ENCODE assay signal across 16 cellular contexts in genomic region chr11:23903044-23903704, GRCh38.
DNase-seq lines count a peak whose midpoint lies in the region; ATAC-seq and TF ChIP-seq lines count a peak whose summit lies in the region.
"Had no signal": no experiment of that assay in that cellular context is flagged by ENCODE, and none has a peak within 500 bp of the region (broad histone marks: within the 10 kb centered on the region; RNA-seq: fewer than 3 reads in every experiment).

No MANE protein-coding gene starts in this region.

- peak overlapping the region; percentile 59 for H2AFZ ChIP-seq in ACC112 (ENCODE audit: low read length, unreplicated experiment)
- no peak overlapping the region for H2AFZ ChIP-seq in hepatocyte
- no peak overlapping the region for H2AFZ ChIP-seq in neural progenitor cell (replicated peaks)

- H3K79me2 ChIP-seq in ACC112 (ENCODE audit: control insufficient read depth, insufficient read depth, low read length, unreplicated experiment) (no peaks in the 10 kb centered on the region), hepatocyte (no peaks in the 10 kb centered on the region), neural progenitor cell (ENCODE audit: low read depth) (no peaks in the 10 kb centered on the region)

- H3K9me2 ChIP-seq in hepatocyte (replicated peaks; ENCODE audit: insufficient read depth), result no peaks in the 10 kb centered on the region

- H3K9ac ChIP-seq in neural progenitor cell, result no peak overlapping the region

- no peaks in the 10 kb centered on the region for H3K27me3 ChIP-seq in ACC112 (ENCODE audit: insufficient read depth, low read length)
- no peaks in the 10 kb centered on the region for H3K27me3 ChIP-seq in hepatocyte
- H3K27me3 ChIP-seq in neural progenitor cell, result no peaks in the 10 kb centered on the region

- no peaks in the 10 kb centered on the region for H3K36me3 ChIP-seq in ACC112 (ENCODE audit: insufficient read depth, low read length)
- no peaks in the 10 kb centered on the region for H3K36me3 ChIP-seq in hepatocyte (replicated peaks; ENCODE audit: insufficient read depth, low read depth)
- H3K36me3 ChIP-seq in neural progenitor cell, result no peaks in the 10 kb centered on the region

- H3K9me3 ChIP-seq in hepatocyte (ENCODE audit: low read depth) (no peaks in the 10 kb centered on the region), neural progenitor cell (ENCODE audit: low read depth) (no peaks in the 10 kb centered on the region)

- no peak for ATAC-seq in HG02571 (IDR thresholded peaks at IDR 0.05; ENCODE audit: unreplicated experiment)
- ATAC-seq: naive thymus-derived CD4-positive, alpha-beta T cell had no signal

- no peaks in the 10 kb centered on the region for H3K4me1 Mint-ChIP-seq in neural progenitor cell
- H3K4me1 Mint-ChIP-seq: naive thymus-derived CD4-positive, alpha-beta T cell had no signal

- H4K20me1 ChIP-seq in hepatocyte (ENCODE audit: insufficient read depth, poor library complexity, severe bottlenecking), result no peaks in the 10 kb centered on the region
- no peaks in the 10 kb centered on the region for H4K20me1 ChIP-seq in neural progenitor cell (ENCODE audit: low read depth)

- DNase-seq in HS-27A (ENCODE audit: low read depth) (peak; percentile 96), amniotic stem cell (lab: John Stamatoyannopoulos, UW) (peak; percentile 71), hepatocyte (ENCODE audit: low spot score) (peak; percentile 47), neural progenitor cell (ENCODE audit: low spot score) (no peak), NCI-H446 (lab: John Stamatoyannopoulos, UW) (no peak), HuH-7 (ENCODE audit: low spot score) (no peak)
- DNase-seq: activated CD4-positive, alpha-beta T cell treated with anti-CD3 and anti-CD28 coated beads for 4 hours; AML-193; GOT3; MM.1S; naive thymus-derived CD4-positive, alpha-beta T cell; NCI-H510A treated with DMSO at 0.1 percent for 48 hours; stimulated activated naive CD4-positive, alpha-beta T cell had no signal

- H3K4me3 ChIP-seq in ACC112 (ENCODE audit: low read depth, low read length) (no peak overlapping the region; the same call in 1 of the 2 replicates), hepatocyte (no peak overlapping the region), neural progenitor cell (no peak overlapping the region)
- H3K4me3 ChIP-seq: SK-N-MC had no signal

- no peaks in the 10 kb centered on the region for H3K27me3 Mint-ChIP-seq in neural progenitor cell (ENCODE audit: insufficient read depth, low read depth)
- H3K27me3 Mint-ChIP-seq: naive thymus-derived CD4-positive, alpha-beta T cell had no signal

- H3K27ac ChIP-seq in ACC112 (ENCODE audit: low read depth, low read length), result peak overlapping the region; percentile 96
- H3K27ac ChIP-seq in hepatocyte, result peak overlapping the region; percentile 34
- no peak overlapping the region for H3K27ac ChIP-seq in neural progenitor cell
- H3K27ac ChIP-seq: SK-N-MC had no signal

- H3K36me3 Mint-ChIP-seq in neural progenitor cell, result no peaks in the 10 kb centered on the region
- H3K36me3 Mint-ChIP-seq: naive thymus-derived CD4-positive, alpha-beta T cell had no signal

- H3K27ac Mint-ChIP-seq in neural progenitor cell, result no peak overlapping the region
- H3K27ac Mint-ChIP-seq: naive thymus-derived CD4-positive, alpha-beta T cell had no signal

- peaks cover 39% of the 10 kb centered on the region for H3K4me1 ChIP-seq in ACC112 (ENCODE audit: control insufficient read depth, insufficient read depth, low read length, unreplicated experiment)
- H3K4me1 ChIP-seq in hepatocyte (ENCODE audit: insufficient read depth), result no peaks in the 10 kb centered on the region
- H3K4me1 ChIP-seq in neural progenitor cell, result no peaks in the 10 kb centered on the region

- no peaks in the 10 kb centered on the region for H3K9me3 Mint-ChIP-seq in neural progenitor cell

- H3K4me2 ChIP-seq in hepatocyte (no peak overlapping the region), neural progenitor cell (no peak overlapping the region)

- no peaks in the 10 kb centered on the region for H3F3A ChIP-seq in neural progenitor cell (ENCODE audit: low read depth)

- H3K4me3 Mint-ChIP-seq in neural progenitor cell, result no peak overlapping the region
- H3K4me3 Mint-ChIP-seq: naive thymus-derived CD4-positive, alpha-beta T cell had no signal

- TF ChIP-seq CTCF in hepatocyte (IDR thresholded peaks at IDR 0.05; ENCODE audit: poor library complexity), result no peak
- TF ChIP-seq CTCF in neural progenitor cell (IDR thresholded peaks at IDR 0.05), result no peak

- 47% methylated on average over 7 of the region's 7 CpGs for WGBS in hepatocyte (ENCODE audit: low lambda C conversion rate, missing lambda C conversion rate)

Comparison
In these comparisons a context has a peak if more than half of its experiments do, and no peak if none do; other contexts are left out.
1. DNase-seq: peak in HS-27A (single experiment), amniotic stem cell (single experiment) and hepatocyte (single experiment); none in neural progenitor cell (single experiment), NCI-H446 (0 of 2) and HuH-7 (single experiment).